Comparison of ENCODE assay signal across 1 cellular context in the genomic region with DNA sequence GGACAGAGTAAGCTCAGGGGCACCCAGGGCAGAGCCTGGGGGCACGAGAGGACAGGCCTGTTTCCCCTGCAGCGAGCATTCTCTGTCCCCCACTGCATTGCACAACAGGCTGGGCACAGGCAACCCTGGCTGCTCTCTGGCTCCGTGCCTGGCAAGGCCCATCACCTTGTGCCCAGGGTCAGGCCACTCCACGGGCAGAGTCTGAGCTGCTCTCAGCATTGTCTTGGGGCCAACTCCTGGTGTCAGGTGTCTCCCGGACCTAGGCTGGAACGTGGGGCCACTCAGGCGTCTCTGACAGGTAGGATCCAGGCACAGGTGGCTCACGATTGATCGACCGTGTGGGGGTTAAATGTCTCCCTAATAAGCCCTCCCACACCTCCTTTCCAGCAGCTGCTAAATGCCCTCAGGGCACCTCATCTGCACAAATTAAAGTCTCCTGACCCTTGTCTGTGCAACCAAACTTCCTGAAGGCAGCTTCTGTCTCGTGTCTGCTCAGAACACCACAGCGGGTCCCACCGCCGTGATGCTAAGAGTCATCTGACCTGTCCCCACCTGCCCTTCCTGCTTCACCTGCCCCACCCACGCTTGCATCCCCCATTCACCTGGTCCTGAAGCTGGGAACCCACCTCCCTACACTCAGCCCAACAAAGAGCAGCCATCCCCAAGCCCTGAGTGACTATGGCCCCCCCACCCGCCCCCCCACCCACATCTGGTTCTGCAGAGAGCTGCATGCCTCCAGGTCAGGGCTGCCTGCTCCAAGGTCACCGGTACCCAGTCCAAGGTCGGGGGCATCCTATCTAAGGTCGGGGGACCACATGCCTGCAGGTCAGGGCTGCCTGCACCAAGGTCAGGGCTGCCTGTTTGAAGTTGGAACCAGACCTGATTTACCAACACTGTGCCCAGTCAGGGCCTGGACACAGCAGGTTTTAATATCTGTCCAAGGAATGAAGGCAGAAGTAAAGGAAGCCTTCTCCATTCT.
TF ChIP-seq lines count a peak whose summit lies in the region.

No MANE protein-coding gene starts in this region.

TF ChIP-seq in GM23338, 12 proteins besides CTCF, POLR2A, EP300 and RAD21 (continued from another document):
- TF ChIP-seq, protein P1, sequence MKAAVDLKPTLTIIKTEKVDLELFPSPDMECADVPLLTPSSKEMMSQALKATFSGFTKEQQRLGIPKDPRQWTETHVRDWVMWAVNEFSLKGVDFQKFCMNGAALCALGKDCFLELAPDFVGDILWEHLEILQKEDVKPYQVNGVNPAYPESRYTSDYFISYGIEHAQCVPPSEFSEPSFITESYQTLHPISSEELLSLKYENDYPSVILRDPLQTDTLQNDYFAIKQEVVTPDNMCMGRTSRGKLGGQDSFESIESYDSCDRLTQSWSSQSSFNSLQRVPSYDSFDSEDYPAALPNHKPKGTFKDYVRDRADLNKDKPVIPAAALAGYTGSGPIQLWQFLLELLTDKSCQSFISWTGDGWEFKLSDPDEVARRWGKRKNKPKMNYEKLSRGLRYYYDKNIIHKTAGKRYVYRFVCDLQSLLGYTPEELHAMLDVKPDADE (IDR thresholded peaks at IDR 0.05) = no peak
- no peak for TF ChIP-seq EZH2phosphoT487 (IDR thresholded peaks at IDR 0.05; ENCODE audit: unreplicated experiment)
- TF ChIP-seq POLR2AphosphoS5 (IDR thresholded peaks at IDR 0.05; ENCODE audit: low read depth) = no peak
- TF ChIP-seq, protein P2, sequence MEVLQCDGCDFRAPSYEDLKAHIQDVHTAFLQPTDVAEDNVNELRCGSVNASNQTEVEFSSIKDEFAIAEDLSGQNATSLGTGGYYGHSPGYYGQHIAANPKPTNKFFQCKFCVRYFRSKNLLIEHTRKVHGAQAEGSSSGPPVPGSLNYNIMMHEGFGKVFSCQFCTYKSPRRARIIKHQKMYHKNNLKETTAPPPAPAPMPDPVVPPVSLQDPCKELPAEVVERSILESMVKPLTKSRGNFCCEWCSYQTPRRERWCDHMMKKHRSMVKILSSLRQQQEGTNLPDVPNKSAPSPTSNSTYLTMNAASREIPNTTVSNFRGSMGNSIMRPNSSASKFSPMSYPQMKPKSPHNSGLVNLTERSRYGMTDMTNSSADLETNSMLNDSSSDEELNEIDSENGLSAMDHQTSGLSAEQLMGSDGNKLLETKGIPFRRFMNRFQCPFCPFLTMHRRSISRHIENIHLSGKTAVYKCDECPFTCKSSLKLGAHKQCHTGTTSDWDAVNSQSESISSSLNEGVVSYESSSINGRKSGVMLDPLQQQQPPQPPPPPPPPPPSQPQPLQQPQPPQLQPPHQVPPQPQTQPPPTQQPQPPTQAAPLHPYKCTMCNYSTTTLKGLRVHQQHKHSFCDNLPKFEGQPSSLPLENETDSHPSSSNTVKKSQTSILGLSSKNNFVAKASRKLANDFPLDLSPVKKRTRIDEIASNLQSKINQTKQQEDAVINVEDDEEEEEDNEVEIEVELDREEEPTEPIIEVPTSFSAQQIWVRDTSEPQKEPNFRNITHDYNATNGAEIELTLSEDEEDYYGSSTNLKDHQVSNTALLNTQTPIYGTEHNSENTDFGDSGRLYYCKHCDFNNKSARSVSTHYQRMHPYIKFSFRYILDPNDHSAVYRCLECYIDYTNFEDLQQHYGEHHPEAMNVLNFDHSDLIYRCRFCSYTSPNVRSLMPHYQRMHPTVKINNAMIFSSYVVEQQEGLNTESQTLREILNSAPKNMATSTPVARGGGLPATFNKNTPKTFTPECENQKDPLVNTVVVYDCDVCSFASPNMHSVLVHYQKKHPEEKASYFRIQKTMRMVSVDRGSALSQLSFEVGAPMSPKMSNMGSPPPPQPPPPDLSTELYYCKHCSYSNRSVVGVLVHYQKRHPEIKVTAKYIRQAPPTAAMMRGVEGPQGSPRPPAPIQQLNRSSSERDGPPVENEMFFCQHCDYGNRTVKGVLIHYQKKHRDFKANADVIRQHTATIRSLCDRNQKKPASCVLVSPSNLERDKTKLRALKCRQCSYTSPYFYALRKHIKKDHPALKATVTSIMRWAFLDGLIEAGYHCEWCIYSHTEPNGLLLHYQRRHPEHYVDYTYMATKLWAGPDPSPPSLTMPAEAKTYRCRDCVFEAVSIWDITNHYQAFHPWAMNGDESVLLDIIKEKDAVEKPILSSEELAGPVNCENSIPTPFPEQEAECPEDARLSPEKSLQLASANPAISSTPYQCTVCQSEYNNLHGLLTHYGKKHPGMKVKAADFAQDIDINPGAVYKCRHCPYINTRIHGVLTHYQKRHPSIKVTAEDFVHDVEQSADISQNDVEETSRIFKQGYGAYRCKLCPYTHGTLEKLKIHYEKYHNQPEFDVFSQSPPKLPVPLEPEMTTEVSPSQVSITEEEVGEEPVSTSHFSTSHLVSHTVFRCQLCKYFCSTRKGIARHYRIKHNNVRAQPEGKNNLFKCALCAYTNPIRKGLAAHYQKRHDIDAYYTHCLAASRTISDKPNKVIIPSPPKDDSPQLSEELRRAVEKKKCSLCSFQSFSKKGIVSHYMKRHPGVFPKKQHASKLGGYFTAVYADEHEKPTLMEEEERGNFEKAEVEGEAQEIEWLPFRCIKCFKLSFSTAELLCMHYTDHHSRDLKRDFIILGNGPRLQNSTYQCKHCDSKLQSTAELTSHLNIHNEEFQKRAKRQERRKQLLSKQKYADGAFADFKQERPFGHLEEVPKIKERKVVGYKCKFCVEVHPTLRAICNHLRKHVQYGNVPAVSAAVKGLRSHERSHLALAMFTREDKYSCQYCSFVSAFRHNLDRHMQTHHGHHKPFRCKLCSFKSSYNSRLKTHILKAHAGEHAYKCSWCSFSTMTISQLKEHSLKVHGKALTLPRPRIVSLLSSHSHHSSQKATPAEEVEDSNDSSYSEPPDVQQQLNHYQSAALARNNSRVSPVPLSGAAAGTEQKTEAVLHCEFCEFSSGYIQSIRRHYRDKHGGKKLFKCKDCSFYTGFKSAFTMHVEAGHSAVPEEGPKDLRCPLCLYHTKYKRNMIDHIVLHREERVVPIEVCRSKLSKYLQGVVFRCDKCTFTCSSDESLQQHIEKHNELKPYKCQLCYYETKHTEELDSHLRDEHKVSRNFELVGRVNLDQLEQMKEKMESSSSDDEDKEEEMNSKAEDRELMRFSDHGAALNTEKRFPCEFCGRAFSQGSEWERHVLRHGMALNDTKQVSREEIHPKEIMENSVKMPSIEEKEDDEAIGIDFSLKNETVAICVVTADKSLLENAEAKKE (CRISPR knock-in tag; IDR thresholded peaks at IDR 0.05) = no peak
- TF ChIP-seq, protein P3, sequence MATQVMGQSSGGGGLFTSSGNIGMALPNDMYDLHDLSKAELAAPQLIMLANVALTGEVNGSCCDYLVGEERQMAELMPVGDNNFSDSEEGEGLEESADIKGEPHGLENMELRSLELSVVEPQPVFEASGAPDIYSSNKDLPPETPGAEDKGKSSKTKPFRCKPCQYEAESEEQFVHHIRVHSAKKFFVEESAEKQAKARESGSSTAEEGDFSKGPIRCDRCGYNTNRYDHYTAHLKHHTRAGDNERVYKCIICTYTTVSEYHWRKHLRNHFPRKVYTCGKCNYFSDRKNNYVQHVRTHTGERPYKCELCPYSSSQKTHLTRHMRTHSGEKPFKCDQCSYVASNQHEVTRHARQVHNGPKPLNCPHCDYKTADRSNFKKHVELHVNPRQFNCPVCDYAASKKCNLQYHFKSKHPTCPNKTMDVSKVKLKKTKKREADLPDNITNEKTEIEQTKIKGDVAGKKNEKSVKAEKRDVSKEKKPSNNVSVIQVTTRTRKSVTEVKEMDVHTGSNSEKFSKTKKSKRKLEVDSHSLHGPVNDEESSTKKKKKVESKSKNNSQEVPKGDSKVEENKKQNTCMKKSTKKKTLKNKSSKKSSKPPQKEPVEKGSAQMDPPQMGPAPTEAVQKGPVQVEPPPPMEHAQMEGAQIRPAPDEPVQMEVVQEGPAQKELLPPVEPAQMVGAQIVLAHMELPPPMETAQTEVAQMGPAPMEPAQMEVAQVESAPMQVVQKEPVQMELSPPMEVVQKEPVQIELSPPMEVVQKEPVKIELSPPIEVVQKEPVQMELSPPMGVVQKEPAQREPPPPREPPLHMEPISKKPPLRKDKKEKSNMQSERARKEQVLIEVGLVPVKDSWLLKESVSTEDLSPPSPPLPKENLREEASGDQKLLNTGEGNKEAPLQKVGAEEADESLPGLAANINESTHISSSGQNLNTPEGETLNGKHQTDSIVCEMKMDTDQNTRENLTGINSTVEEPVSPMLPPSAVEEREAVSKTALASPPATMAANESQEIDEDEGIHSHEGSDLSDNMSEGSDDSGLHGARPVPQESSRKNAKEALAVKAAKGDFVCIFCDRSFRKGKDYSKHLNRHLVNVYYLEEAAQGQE (IDR thresholded peaks at IDR 0.05; ENCODE audit: unreplicated experiment) = no peak
- no peak for TF ChIP-seq ZNF331 (CRISPR knock-in tag; IDR thresholded peaks at IDR 0.05; ENCODE audit: low read depth)
- TF ChIP-seq JUNB (IDR thresholded peaks at IDR 0.05; ENCODE audit: unreplicated experiment) = no peak
- no peak for TF ChIP-seq EZH2 (IDR thresholded peaks at IDR 0.05; ENCODE audit: low read depth, unreplicated experiment)
- TF ChIP-seq CREB1 (CRISPR knock-in tag; IDR thresholded peaks at IDR 0.05; ENCODE audit: low read depth) = no peak
